8 cellular contexts compared by ENCODE assay signal in the genomic region with DNA sequence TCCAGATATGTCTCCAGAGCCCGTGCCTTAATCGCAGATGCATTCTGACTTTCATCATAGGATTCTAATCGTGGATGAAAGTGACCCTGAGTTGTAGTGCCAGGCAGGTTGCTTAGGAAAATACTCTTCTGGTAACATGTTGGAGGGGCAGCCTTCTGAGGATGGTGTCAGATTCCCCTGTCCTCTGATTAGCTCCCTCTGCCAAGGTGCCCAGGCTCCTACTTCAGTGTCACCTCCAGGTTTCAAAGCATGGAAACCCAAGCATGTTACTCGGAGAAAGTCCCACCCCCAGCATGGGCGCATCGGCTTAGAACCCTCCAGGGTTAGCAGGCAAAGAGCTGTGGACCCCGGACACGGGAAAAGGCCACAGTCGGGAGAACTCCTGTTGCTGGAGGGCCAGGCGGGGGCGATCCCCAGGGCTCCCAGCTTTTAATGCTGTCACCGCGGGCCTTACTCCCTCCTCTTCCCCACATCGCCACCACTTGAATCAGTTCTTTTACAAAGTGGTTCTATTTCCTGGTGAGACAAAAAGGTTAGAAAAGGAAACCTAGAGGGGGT. TPM values are rescaled to one million over a fixed set of nuclear protein-coding genes. Genes with fewer than 3 reads are reported as not detected.
DNase-seq lines count a peak whose midpoint lies in the region; ATAC-seq, FAIRE-seq and TF ChIP-seq lines count a peak whose summit lies in the region.

No MANE protein-coding gene starts in this region.

- no peak for FAIRE-seq in small intestine (lab: Jason Lieb, UNC)

- no peak for TF ChIP-seq CTCF in left ventricle myocardium inferior (IDR thresholded peaks at IDR 0.05; ENCODE audit: borderline replicate concordance)

- H3K9me3 Mint-ChIP-seq in activated CD4-positive, alpha-beta memory T cell treated with anti-CD3 and anti-CD28 coated beads, Interleukin-2, amount 10 ng/mL, durations not matched to agents 7 days and 5 days, result no peaks in the 10 kb centered on the region

- H3K27ac ChIP-seq in left ventricle myocardium inferior (replicated peaks), result peak overlapping the region; percentile 80
- H3K27ac ChIP-seq in small intestine (ENCODE audit: low read depth in 1 of 2, low read length in 1 of 2), result peak overlapping the region in 1 of 2 donors; percentile 65

- no peaks in the 10 kb centered on the region for H3K36me3 Mint-ChIP-seq in activated CD4-positive, alpha-beta memory T cell treated with anti-CD3 and anti-CD28 coated beads, Interleukin-2, amount 10 ng/mL, durations not matched to agents 7 days and 5 days (ENCODE audit: low read depth)

- H3K27me3 ChIP-seq in left ventricle myocardium inferior (ENCODE audit: low read depth), result no peaks in the 10 kb centered on the region
- H3K27me3 ChIP-seq in small intestine (ENCODE audit: control insufficient read depth in 2 of 2, insufficient read depth in 2 of 2, low read length in 2 of 2), result no peaks in the 10 kb centered on the region

- no peak overlapping the region for H3K27ac Mint-ChIP-seq in activated CD4-positive, alpha-beta memory T cell treated with anti-CD3 and anti-CD28 coated beads, Interleukin-2, amount 10 ng/mL, durations not matched to agents 7 days and 5 days

- H3K4me3 ChIP-seq in left ventricle myocardium inferior, result peak overlapping the region; percentile 75
- peak overlapping the region; percentile 19 to 44 for H3K4me3 ChIP-seq in small intestine (ENCODE audit: low read depth in 1 of 2, low read length in 2 of 2)

- peaks cover 2% of the 10 kb centered on the region for H3K27me3 Mint-ChIP-seq in activated CD4-positive, alpha-beta memory T cell treated with anti-CD3 and anti-CD28 coated beads, Interleukin-2, amount 10 ng/mL, durations not matched to agents 7 days and 5 days

- no peak for DNase-seq in activated CD4-positive, alpha-beta memory T cell treated with anti-CD3 and anti-CD28 coated beads, Interleukin-2, amount 10 ng/mL, durations not matched to agents 7 days and 5 days
- DNase-seq in left ventricle myocardium inferior, result no peak
- peak; percentile 18 for DNase-seq in small intestine
- DNase-seq in activated CD8-positive, alpha-beta memory T cell treated with anti-CD3 and anti-CD28 coated beads, Interleukin-2, amount 50 U/mL, for 48 hours, result no peak
- DNase-seq in NOMO-1 treated with dmso at 0.1 percent for 144 hours (lab: John Stamatoyannopoulos, UW; ENCODE audit: unreplicated experiment), result no peak

- 11 to 15% (median 14%) methylated on average over 14 of the region's 14 CpGs for WGBS in small intestine, 3 donors

- ATAC-seq in GM18511 (IDR thresholded peaks at IDR 0.05; ENCODE audit: unreplicated experiment) (peak; percentile 17), HG03520 (IDR thresholded peaks at IDR 0.05; ENCODE audit: unreplicated experiment) (peak; percentile 2), GM18858 (IDR thresholded peaks at IDR 0.05; ENCODE audit: unreplicated experiment) (no peak)

- H3K4me1 ChIP-seq in left ventricle myocardium inferior (peaks cover 27% of the 10 kb centered on the region), small intestine (ENCODE audit: control insufficient read depth in 2 of 2, insufficient read depth in 1 of 2, low read depth in 1 of 2, low read length in 1 of 2) (peaks cover 1 to 3% of the 10 kb centered on the region in 2 donors)

- CTCF ChIA-PET in activated CD4-positive, alpha-beta memory T cell treated with anti-CD3 and anti-CD28 coated beads, Interleukin-2, amount 10 ng/mL, durations not matched to agents 7 days and 5 days (lab: Charles Lee), result interaction anchor here (1.4 kb wide), 1 partner anchor 106 kb away, joined by 7 read pairs; no protein-coding TSS in a partner anchor

- peak overlapping the region; percentile 81 for H3K4me3 Mint-ChIP-seq in activated CD4-positive, alpha-beta memory T cell treated with anti-CD3 and anti-CD28 coated beads, Interleukin-2, amount 10 ng/mL, durations not matched to agents 7 days and 5 days

- intact Hi-C loops in left ventricle myocardium inferior (cut with micrococcal nuclease), result no loop called here

- H3K9me3 ChIP-seq in left ventricle myocardium inferior (replicated peaks) (no peaks in the 10 kb centered on the region), small intestine (ENCODE audit: control insufficient read depth, low read depth) (no peaks in the 10 kb centered on the region)

- POLR2A ChIA-PET in activated CD4-positive, alpha-beta memory T cell treated with anti-CD3 and anti-CD28 coated beads, Interleukin-2, amount 10 ng/mL, durations not matched to agents 7 days and 5 days (lab: Charles Lee), result interaction anchor here (0.9 to 1.2 kb wide), 2 partner anchors 97 to 356 kb away, joined by 3 read pairs; no protein-coding TSS in a partner anchor

- H3K36me3 ChIP-seq in left ventricle myocardium inferior (no peaks in the 10 kb centered on the region), small intestine (ENCODE audit: control insufficient read depth in 2 of 2, insufficient read depth in 2 of 2, low read length in 2 of 2) (no peaks in the 10 kb centered on the region)

- peaks cover 15% of the 10 kb centered on the region for H3K4me1 Mint-ChIP-seq in activated CD4-positive, alpha-beta memory T cell treated with anti-CD3 and anti-CD28 coated beads, Interleukin-2, amount 10 ng/mL, durations not matched to agents 7 days and 5 days

RNA-seq across cellular contexts. Expression of a gene that starts 44.5 kb away (rescaled TPM):
- total RNA-seq in activated CD4-positive, alpha-beta memory T cell treated with anti-CD3 and anti-CD28 coated beads, Interleukin-2, amount 10 ng/mL, durations not matched to agents 7 days and 5 days, result under 1 TPM; 0.10 to 0.20 TPM
- 20.2 TPM for total RNA-seq in left ventricle myocardium inferior
- 10 to 100 TPM; 17.8 to 22.7 (median 21.5) TPM for polyA plus RNA-seq in small intestine

Comparison
In these comparisons a context has a peak if more than half of its experiments do, and no peak if none do; other contexts are left out.
1. RNA of a gene that starts 44.5 kb away (total RNA-seq): 20.2 TPM in left ventricle myocardium inferior (single experiment); 0.10 to 0.20 TPM in activated CD4-positive, alpha-beta memory T cell treated with anti-CD3 and anti-CD28 coated beads, Interleukin-2, amount 10 ng/mL, durations not matched to agents 7 days and 5 days; every median in the first group is over 10 times any median in the second.